In the genomic region with DNA sequence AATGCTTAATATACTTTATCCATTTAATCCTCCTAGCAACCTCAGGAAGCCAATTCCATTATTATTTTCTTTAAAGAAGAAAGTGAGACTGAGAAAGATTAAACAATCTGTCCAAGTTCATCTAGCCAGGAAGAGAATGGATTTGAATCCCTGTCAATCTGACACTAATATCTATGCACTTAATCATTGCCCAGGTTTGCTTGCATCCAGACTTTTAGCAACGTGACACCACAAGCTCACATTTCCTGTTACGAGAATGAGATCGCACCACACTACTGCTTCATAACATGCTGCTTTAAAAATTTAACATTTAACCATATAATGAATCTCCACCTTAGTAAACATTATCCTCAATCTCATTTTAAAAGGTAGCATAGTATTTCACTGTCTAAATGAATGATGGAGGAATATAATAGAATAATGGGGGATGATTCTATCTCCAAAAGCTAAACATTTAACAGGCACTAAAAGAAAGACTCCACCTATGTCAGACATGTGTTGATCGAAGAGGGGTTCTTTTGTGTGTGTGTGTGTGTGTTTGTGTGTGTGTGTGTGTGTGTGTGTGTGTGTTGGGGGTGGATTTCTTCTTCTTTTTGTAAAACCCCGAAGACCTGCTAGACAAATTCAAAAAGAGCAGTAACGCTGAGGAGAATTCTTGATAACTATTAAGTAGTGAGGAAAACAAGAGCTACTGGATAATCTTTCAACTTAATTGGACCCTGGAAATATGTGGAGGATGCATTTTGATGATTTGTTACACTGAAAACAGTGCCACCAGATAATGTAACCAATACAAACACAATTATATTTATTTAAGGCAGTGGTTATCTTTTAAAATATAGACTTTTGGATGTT, we compare ENCODE assay signal across 1 cellular context.
A peak's percentile ranks its signal among the peaks of the same experiment; 100 is the strongest.
TF ChIP-seq lines count a peak whose summit lies in the region.

No MANE protein-coding gene starts in this region.

TF ChIP-seq in SK-N-SH, 30 proteins besides CTCF, POLR2A, EP300 and RAD21:
- TF ChIP-seq TCF12 (IDR thresholded peaks at IDR 0.05) (peak; percentile 41; the same call in 1 of the 2 replicates), MXI1 (IDR thresholded peaks at IDR 0.05; ENCODE audit: low read depth, low read length) (no peak), FOXM1 (IDR thresholded peaks at IDR 0.05; ENCODE audit: low read depth) (no peak)
- TF ChIP-seq, protein P1, sequence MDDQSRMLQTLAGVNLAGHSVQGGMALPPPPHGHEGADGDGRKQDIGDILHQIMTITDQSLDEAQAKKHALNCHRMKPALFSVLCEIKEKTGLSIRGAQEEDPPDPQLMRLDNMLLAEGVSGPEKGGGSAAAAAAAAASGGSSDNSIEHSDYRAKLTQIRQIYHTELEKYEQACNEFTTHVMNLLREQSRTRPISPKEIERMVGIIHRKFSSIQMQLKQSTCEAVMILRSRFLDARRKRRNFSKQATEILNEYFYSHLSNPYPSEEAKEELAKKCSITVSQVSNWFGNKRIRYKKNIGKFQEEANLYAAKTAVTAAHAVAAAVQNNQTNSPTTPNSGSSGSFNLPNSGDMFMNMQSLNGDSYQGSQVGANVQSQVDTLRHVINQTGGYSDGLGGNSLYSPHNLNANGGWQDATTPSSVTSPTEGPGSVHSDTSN (IDR thresholded peaks at IDR 0.05) = peak; percentile 71
- TF ChIP-seq, protein P2, sequence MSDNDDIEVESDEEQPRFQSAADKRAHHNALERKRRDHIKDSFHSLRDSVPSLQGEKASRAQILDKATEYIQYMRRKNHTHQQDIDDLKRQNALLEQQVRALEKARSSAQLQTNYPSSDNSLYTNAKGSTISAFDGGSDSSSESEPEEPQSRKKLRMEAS (IDR thresholded peaks at IDR 0.05; ENCODE audit: low read depth) = peak; percentile 45; the same call in 1 of the 2 replicates
TF ChIP-seq in SK-N-SH: peak in this region for 3.
